In the genomic region with DNA sequence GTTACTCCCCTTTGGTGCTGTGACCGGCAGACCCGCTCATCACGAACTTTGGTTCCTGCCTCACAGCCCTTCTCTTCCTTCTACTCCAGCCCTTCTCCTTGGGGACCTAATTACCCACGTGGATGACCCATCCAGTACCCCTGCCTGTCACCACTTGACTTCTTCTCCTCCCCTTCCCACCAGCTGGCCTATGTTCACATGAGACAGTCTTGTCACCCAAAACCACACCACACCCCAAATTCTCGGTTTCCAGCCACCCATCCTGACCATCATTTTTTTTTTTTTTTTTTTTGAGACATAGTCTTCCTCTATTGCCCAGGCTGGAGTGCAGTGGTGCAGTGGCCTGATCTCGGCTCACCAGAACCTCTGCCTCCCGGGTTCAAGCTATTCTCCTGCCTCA, we compare ENCODE assay signal across 10 cellular contexts. TPM values are rescaled to one million over a fixed set of nuclear protein-coding genes. Genes with fewer than 3 reads are reported as not detected.
DNase-seq lines count a peak whose midpoint lies in the region; ATAC-seq and TF ChIP-seq lines count a peak whose summit lies in the region.
"Not testable (repeated sequence)": the region's sequence is repeated elsewhere in the genome, so short reads cannot be mapped to it uniquely, and the experiment has no call there.
"Had no signal": no experiment of that assay in that cellular context is flagged by ENCODE, and none has a peak within 500 bp of the region (broad histone marks: within the 10 kb centered on the region; RNA-seq: fewer than 3 reads in every experiment).

No MANE protein-coding gene starts in this region.

- H3K79me2 ChIP-seq in OCI-LY1 (ENCODE audit: insufficient read depth, low read length) = not testable (repeated sequence)

- H3K36me3 Mint-ChIP-seq in activated CD8-positive, alpha-beta memory T cell treated with anti-CD3 and anti-CD28 coated beads, Interleukin-2, amount 10 ng/mL, durations not matched to agents 7 days and 5 days; central memory CD8-positive, alpha-beta T cell (ENCODE audit: insufficient read depth): not testable (repeated sequence)

- peak overlapping the region; percentile 79; the same call in 1 of the 2 replicates for H3K9ac ChIP-seq in OCI-LY1 (ENCODE audit: low read length)

- WGBS in spleen, 5 donors = 61 to 79% (median 73%) methylated on average over 7 of the region's 7 CpGs

- ATAC-seq in GM18909 (IDR thresholded peaks at IDR 0.05; ENCODE audit: poor library complexity, unreplicated experiment) (peak; percentile 28), GM21619 (IDR thresholded peaks at IDR 0.05; ENCODE audit: unreplicated experiment) (peak; percentile 37), HG03280 (IDR thresholded peaks at IDR 0.05; ENCODE audit: unreplicated experiment) (peak; percentile 25)
- ATAC-seq in activated CD8-positive, alpha-beta memory T cell treated with anti-CD3 and anti-CD28 coated beads, Interleukin-2, amount 10 ng/mL, durations not matched to agents 7 days and 5 days; central memory CD8-positive, alpha-beta T cell (replicated peaks; ENCODE audit: extremely low read depth, poor library complexity, severe bottlenecking): not testable (repeated sequence)

- not testable (repeated sequence) for H3K9me3 Mint-ChIP-seq in activated CD8-positive, alpha-beta memory T cell treated with anti-CD3 and anti-CD28 coated beads, Interleukin-2, amount 10 ng/mL, durations not matched to agents 7 days and 5 days (ENCODE audit: low read depth); central memory CD8-positive, alpha-beta T cell

- H3K4me2 ChIP-seq in OCI-LY1 (ENCODE audit: low read length) = peak overlapping the region; percentile 74

- not testable (repeated sequence) for H3F3A ChIP-seq in OCI-LY1 (ENCODE audit: insufficient read depth, low read length)

- TF ChIP-seq POLR2A in spleen (IDR thresholded peaks at IDR 0.05) = not testable (repeated sequence)

- H3K27me3 Mint-ChIP-seq in activated CD8-positive, alpha-beta memory T cell treated with anti-CD3 and anti-CD28 coated beads, Interleukin-2, amount 10 ng/mL, durations not matched to agents 7 days and 5 days; central memory CD8-positive, alpha-beta T cell: not testable (repeated sequence)

- not testable (repeated sequence) for H2AFZ ChIP-seq in OCI-LY1 (ENCODE audit: low read length)

- H3K27ac Mint-ChIP-seq in activated CD8-positive, alpha-beta memory T cell treated with anti-CD3 and anti-CD28 coated beads, Interleukin-2, amount 10 ng/mL, durations not matched to agents 7 days and 5 days = peak overlapping the region; percentile 7
- peak overlapping the region; percentile 36 for H3K27ac Mint-ChIP-seq in central memory CD8-positive, alpha-beta T cell (ENCODE audit: low read depth)

- CTCF ChIA-PET in activated CD8-positive, alpha-beta memory T cell treated with anti-CD3 and anti-CD28 coated beads, Interleukin-2, amount 10 ng/mL, durations not matched to agents 7 days and 5 days (lab: Charles Lee) = interaction anchor here (0.7 to 1.1 kb wide), 2 partner anchors 161 to 197 kb away, joined by 3 to 4 read pairs; no protein-coding TSS in a partner anchor

- not testable (repeated sequence) for H3K4me3 Mint-ChIP-seq in activated CD8-positive, alpha-beta memory T cell treated with anti-CD3 and anti-CD28 coated beads, Interleukin-2, amount 10 ng/mL, durations not matched to agents 7 days and 5 days; central memory CD8-positive, alpha-beta T cell

- peak; percentile 59 for DNase-seq in GM06990 (ENCODE audit: extremely low read depth, insufficient read length)
- not testable (repeated sequence) for DNase-seq in activated CD8-positive, alpha-beta memory T cell treated with anti-CD3 and anti-CD28 coated beads, Interleukin-2, amount 10 ng/mL, durations not matched to agents 7 days and 5 days; central memory CD8-positive, alpha-beta T cell (ENCODE audit: low spot score in 2 of 2)
- DNase-seq in spleen = peak; percentile 29

- not testable (repeated sequence) for H3K27me3 ChIP-seq in GM06990 (replicated peaks; ENCODE audit: control insufficient read depth, insufficient read depth, low read length); OCI-LY1 (ENCODE audit: insufficient read depth, low read length); spleen (replicated peaks in 1 of 7)

- H3K9me2 ChIP-seq in OCI-LY1 (ENCODE audit: low read depth, low read length) = not testable (repeated sequence)

- peaks cover 46% of the 10 kb centered on the region for H3K4me1 Mint-ChIP-seq in activated CD8-positive, alpha-beta memory T cell treated with anti-CD3 and anti-CD28 coated beads, Interleukin-2, amount 10 ng/mL, durations not matched to agents 7 days and 5 days
- H3K4me1 Mint-ChIP-seq in central memory CD8-positive, alpha-beta T cell = peaks cover 16% of the 10 kb centered on the region

- H4K20me1 ChIP-seq in OCI-LY1 (ENCODE audit: insufficient read depth, low read length) = not testable (repeated sequence)

- H3K36me3 ChIP-seq in GM06990 (ENCODE audit: control insufficient read depth, insufficient read depth, low read length); OCI-LY1 (ENCODE audit: insufficient read depth, low read length); spleen: not testable (repeated sequence)

- H3K4me3 ChIP-seq in GM06990 (replicated peaks; ENCODE audit: low read depth, low read length); spleen: not testable (repeated sequence)
- H3K4me3 ChIP-seq in OCI-LY1 (ENCODE audit: low read depth, low read length, poor library complexity, severe bottlenecking) = peak overlapping the region; percentile 56

- H3K4me1 ChIP-seq in OCI-LY1 (ENCODE audit: insufficient read depth, low read length, severe bottlenecking) (peaks cover 76% of the 10 kb centered on the region), spleen (peaks cover 0 to 36% (median 13%) of the 10 kb centered on the region in 6 donors)

- TF ChIP-seq CTCF in GM06990 (IDR thresholded peaks at IDR 0.05; ENCODE audit: insufficient read depth, low read length, poor library complexity, severe bottlenecking); OCI-LY1 (IDR thresholded peaks at IDR 0.05; ENCODE audit: low read length); spleen (IDR thresholded peaks at IDR 0.05 in 8 of 11, conservative IDR thresholded peaks at IDR 0.05 in 3 of 11): not testable (repeated sequence)

- H3K27ac ChIP-seq in OCI-LY1 (ENCODE audit: low read depth, low read length, poor library complexity, severe bottlenecking) (peak overlapping the region; percentile 99), spleen (peak overlapping the region in 1 of 8 donors; percentile 68)

- not testable (repeated sequence) for H3K9me3 ChIP-seq in OCI-LY1 (ENCODE audit: low read length); spleen

- intact Hi-C loops in spleen (cut with DNase I; ENCODE audit: low total_unique reads) = not testable (repeated sequence)

RNA-seq across cellular contexts. Expression of a gene that starts 10.8 kb away (rescaled TPM):
- total RNA-seq in activated CD8-positive, alpha-beta memory T cell treated with anti-CD3 and anti-CD28 coated beads, Interleukin-2, amount 10 ng/mL, durations not matched to agents 7 days and 5 days = 10 to 100 TPM; 77.1 to 83.0 TPM
- total RNA-seq in spleen = 10 to 100 TPM; 43.8 to 59.7 (median 56.1) TPM
- 10 to 100 TPM; 10.7 to 15.2 (median 15.2) TPM for polyA plus RNA-seq in spleen

RNA-seq across cellular contexts. Expression of a gene that starts 56.5 kb away (rescaled TPM):
- total RNA-seq in activated CD8-positive, alpha-beta memory T cell treated with anti-CD3 and anti-CD28 coated beads, Interleukin-2, amount 10 ng/mL, durations not matched to agents 7 days and 5 days = 10 to 100 TPM; 17.6 to 39.1 TPM
- total RNA-seq in spleen = 1 to 10 TPM; 1.1 to 4.7 (median 3.6) TPM
- 1 to 10 TPM; 2.8 to 7.2 (median 4.3) TPM for polyA plus RNA-seq in spleen
- total RNA-seq: LHCN-M2 had no signal
- polyA plus RNA-seq: IMR-90 had no signal
